ENCODE assay signal across 29 cellular contexts in genomic region chr7:146565872-146566271, GRCh38.
"Had no signal": no experiment of that assay in that cellular context is flagged by ENCODE, and none has a peak within 500 bp of the region (broad histone marks: within the 10 kb centered on the region; RNA-seq: fewer than 3 reads in every experiment).

No MANE protein-coding gene starts in this region.

- H3K27me3 ChIP-seq: left lung, ovary, stomach, tibial artery, upper lobe of right lung had no signal

- H3K4me1 Mint-ChIP-seq: immature natural killer cell; naive thymus-derived CD8-positive, alpha-beta T cell; nephron progenitor cell; stimulated activated naive B cell treated with anti-CD40 and anti-IgM and Interleukin-4, amounts not matched to agents 10 μg/mL and 1 μg/mL and 100 μg/mL, for 72 hours had no signal

- FAIRE-seq: islet of Langerhans, kidney, urothelium cell line had no signal

- H3K27me3 Mint-ChIP-seq: naive thymus-derived CD8-positive, alpha-beta T cell; stimulated activated naive B cell treated with anti-CD40 and anti-IgM and Interleukin-4, amounts not matched to agents 10 μg/mL and 1 μg/mL and 100 μg/mL, for 72 hours had no signal

- H3K4me1 ChIP-seq: left lung, lower lobe of right lung, prostate gland, stomach, tibial artery, upper lobe of right lung had no signal

- H3K36me3 Mint-ChIP-seq: immature natural killer cell; naive thymus-derived CD8-positive, alpha-beta T cell; stimulated activated naive B cell treated with anti-CD40 and anti-IgM and Interleukin-4, amounts not matched to agents 10 μg/mL and 1 μg/mL and 100 μg/mL, for 72 hours had no signal

- H3K4me3 ChIP-seq: left lung, lower lobe of right lung, ovary, prostate gland, skin epidermis, stomach, thoracic aorta, tibial artery, upper lobe of right lung had no signal

- H3K36me3 ChIP-seq: left lung, lower lobe of right lung, ovary, prostate gland, stomach, thoracic aorta, tibial artery, upper lobe of right lung had no signal

- DNase-seq: hypothalamus; immature natural killer cell; kidney; left colon; lower lobe of right lung; mammary epithelial cell; mesenchymal stem cell; naive thymus-derived CD8-positive, alpha-beta T cell; nephron progenitor cell; ovary; retina; right cardiac atrium; stimulated activated CD4-positive, alpha-beta T cell treated with anti-CD3 and anti-CD28 coated beads, Interleukin-12 subunit alpha, Interleukin-12 subunit beta, amount 100 ng/mL, for 4 hours; stimulated activated CD4-positive, alpha-beta T cell treated with anti-CD3 and anti-CD28 coated beads, Interleukin-15, amount 100 ng/mL, for 24 hours; stimulated activated CD4-positive, alpha-beta T cell treated with anti-CD3 and anti-CD28 coated beads, Interleukin-2, amount 100 ng/mL, for 24 hours; stimulated activated CD4-positive, alpha-beta T cell treated with anti-CD3 and anti-CD28 coated beads, Interleukin-4, amount 100 ng/mL, for 1 hour; stimulated activated naive B cell treated with anti-CD40 and anti-IgM and Interleukin-4, amounts not matched to agents 10 μg/mL and 1 μg/mL and 100 μg/mL, for 72 hours; stimulated activated naive CD8-positive, alpha-beta T cell treated with anti-CD3 and anti-CD28 coated beads, Interleukin-15, Interleukin-2, amounts not matched to agents 100 U/mL and 50 U/mL, for 24 hours; stomach; tibial artery; trophoblast cell; upper lobe of right lung had no signal

- H3K27ac Mint-ChIP-seq: immature natural killer cell; naive thymus-derived CD8-positive, alpha-beta T cell; nephron progenitor cell; stimulated activated naive B cell treated with anti-CD40 and anti-IgM and Interleukin-4, amounts not matched to agents 10 μg/mL and 1 μg/mL and 100 μg/mL, for 72 hours had no signal

- H3K27ac ChIP-seq: left lung, lower lobe of right lung, ovary, prostate gland, skin epidermis, stomach, thoracic aorta, tibial artery, upper lobe of right lung had no signal

- H3K9me3 ChIP-seq: left lung, lower lobe of right lung, ovary, prostate gland, stomach, thoracic aorta, tibial artery, upper lobe of right lung had no signal

- H3K4me3 Mint-ChIP-seq: immature natural killer cell; naive thymus-derived CD8-positive, alpha-beta T cell; nephron progenitor cell; stimulated activated naive B cell treated with anti-CD40 and anti-IgM and Interleukin-4, amounts not matched to agents 10 μg/mL and 1 μg/mL and 100 μg/mL, for 72 hours had no signal

- H3K9me3 Mint-ChIP-seq: nephron progenitor cell; stimulated activated naive B cell treated with anti-CD40 and anti-IgM and Interleukin-4, amounts not matched to agents 10 μg/mL and 1 μg/mL and 100 μg/mL, for 72 hours had no signal

- ATAC-seq: left colon; left lung; lower lobe of right lung; naive thymus-derived CD8-positive, alpha-beta T cell; right cardiac atrium; sciatic nerve; stimulated activated naive B cell treated with anti-CD40 and anti-IgM and Interleukin-4, amounts not matched to agents 10 μg/mL and 1 μg/mL and 100 μg/mL, for 72 hours; stimulated activated naive CD8-positive, alpha-beta T cell treated with anti-CD3 and anti-CD28 coated beads, Interleukin-15, Interleukin-2, amounts not matched to agents 100 U/mL and 50 U/mL, for 24 hours; upper lobe of right lung had no signal
